Comparison of ENCODE assay signal across 8 cellular contexts in genomic region chr3:43287514-43287913, GRCh38. TPM values are rescaled to one million over a fixed set of nuclear protein-coding genes. Genes with fewer than 3 reads are reported as not detected.
DNase-seq lines count a peak whose midpoint lies in the region; ATAC-seq and TF ChIP-seq lines count a peak whose summit lies in the region.

No MANE protein-coding gene starts in this region.

- ATAC-seq in CD8-positive, alpha-beta T cell = no peak
- no peak for ATAC-seq in HG03025 (IDR thresholded peaks at IDR 0.05; ENCODE audit: low FRiP score, unreplicated experiment)
- ATAC-seq in GM19351 (IDR thresholded peaks at IDR 0.05; ENCODE audit: unreplicated experiment) = no peak
- ATAC-seq in HG02870 (IDR thresholded peaks at IDR 0.05; ENCODE audit: unreplicated experiment) = no peak

- peaks cover 43% of the 10 kb centered on the region for H3K4me1 Mint-ChIP-seq in CD8-positive, alpha-beta T cell (ENCODE audit: low read depth)
- H3K4me1 Mint-ChIP-seq in neural crest cell = peaks cover 47% of the 10 kb centered on the region

- peak overlapping the region; percentile 73 for H3K9ac ChIP-seq in MM.1S (ENCODE audit: low read length)

- H2AFZ ChIP-seq in MM.1S (ENCODE audit: low read length) = no peak overlapping the region

- no peaks in the 10 kb centered on the region for H3K9me3 Mint-ChIP-seq in CD8-positive, alpha-beta T cell
- no peaks in the 10 kb centered on the region for H3K9me3 Mint-ChIP-seq in neural crest cell

- DNase-seq in CD8-positive, alpha-beta T cell = no peak
- DNase-seq in MM.1S = peak; percentile 23
- DNase-seq in neural crest cell (ENCODE audit: low read depth, low spot score) = no peak
- DNase-seq in NCI-H1417 (lab: John Stamatoyannopoulos, UW) = no peak

- no peaks in the 10 kb centered on the region for H3K9me2 ChIP-seq in MM.1S (replicated peaks; ENCODE audit: insufficient read depth, low read length)

- no peaks in the 10 kb centered on the region for H3K27me3 ChIP-seq in CD8-positive, alpha-beta T cell (ENCODE audit: insufficient read depth, low read length)
- no peaks in the 10 kb centered on the region for H3K27me3 ChIP-seq in MM.1S (replicated peaks; ENCODE audit: insufficient read depth, low read length)
- peaks cover 8% of the 10 kb centered on the region for H3K27me3 ChIP-seq in ectodermal cell (ENCODE audit: control insufficient read depth, insufficient read depth, low read length, poor library complexity, severe bottlenecking)

- no peaks in the 10 kb centered on the region for H3K36me3 ChIP-seq in CD8-positive, alpha-beta T cell (ENCODE audit: insufficient read depth, low read length)
- H3K36me3 ChIP-seq in MM.1S (replicated peaks; ENCODE audit: insufficient read depth, low read length) = no peaks in the 10 kb centered on the region
- no peaks in the 10 kb centered on the region for H3K36me3 ChIP-seq in ectodermal cell (ENCODE audit: control insufficient read depth, insufficient read depth, low read length)

- H3K27ac Mint-ChIP-seq in CD8-positive, alpha-beta T cell = peak overlapping the region; percentile 99
- H3K27ac Mint-ChIP-seq in neural crest cell (ENCODE audit: unreplicated experiment) = no peak overlapping the region

- intact Hi-C loops in CD8-positive, alpha-beta T cell (cut with DNase I, micrococcal nuclease) = loop anchor here (1.0 to 10.0 kb wide), 13 partner anchors 8 to 405 kb away; partner anchors contain the start of genes POMGNT2 (in 2 of the 2), ABHD5 (in 1 of the 2) and ANO10 (in 1 of the 2)

- H3F3A ChIP-seq in MM.1S (ENCODE audit: insufficient read depth, low read length) = peaks cover 4% of the 10 kb centered on the region; the same call in 1 of the 2 replicates

- CTCF ChIA-PET in CD8-positive, alpha-beta T cell (lab: Charles Lee) = interaction anchor here (0.9 to 3.7 kb wide), 4 partner anchors 60 to 125 kb away, joined by 3 to 27 read pairs (median 12); no protein-coding TSS in a partner anchor

- peak overlapping the region; percentile 78 for H3K27ac ChIP-seq in CD8-positive, alpha-beta T cell (ENCODE audit: low read depth, low read length)
- H3K27ac ChIP-seq in MM.1S (ENCODE audit: low read length) (peak overlapping the region; percentile 44; the same call in 1 of the 2 replicates), ectodermal cell (ENCODE audit: insufficient read depth, low read depth, low read length, poor library complexity, severe bottlenecking) (no peak overlapping the region)

- no peak for TF ChIP-seq CTCF in CD8-positive, alpha-beta T cell (IDR thresholded peaks at IDR 0.05)
- TF ChIP-seq CTCF in MM.1S (IDR thresholded peaks at IDR 0.05; ENCODE audit: low read length) (no peak), neural crest cell (conservative IDR thresholded peaks at IDR 0.05) (no peak)

- peak overlapping the region; percentile 99 for H3K4me3 Mint-ChIP-seq in CD8-positive, alpha-beta T cell
- H3K4me3 Mint-ChIP-seq in neural crest cell = peak overlapping the region; percentile 96

- peak overlapping the region; percentile 70 for H3K4me3 ChIP-seq in CD8-positive, alpha-beta T cell (ENCODE audit: low read depth, low read length)
- H3K4me3 ChIP-seq in MM.1S (ENCODE audit: low read length) = peak overlapping the region; percentile 65
- H3K4me3 ChIP-seq in ectodermal cell (ENCODE audit: insufficient read depth, low read depth, low read length) = peak overlapping the region; percentile 63

- POLR2A ChIA-PET in CD8-positive, alpha-beta T cell (lab: Charles Lee) = interaction anchor here (0.7 to 3.7 kb wide), 6 partner anchors 9 to 125 kb away, joined by 3 to 48 read pairs (median 3); no protein-coding TSS in a partner anchor

- H3K4me2 ChIP-seq in MM.1S (ENCODE audit: low read depth, low read length) = peak overlapping the region; percentile 92

- no peaks in the 10 kb centered on the region for H3K9me3 ChIP-seq in CD8-positive, alpha-beta T cell (ENCODE audit: low read length)
- H3K9me3 ChIP-seq in MM.1S (replicated peaks; ENCODE audit: insufficient read depth, low read length) (no peaks in the 10 kb centered on the region), ectodermal cell (ENCODE audit: control insufficient read depth, low read length) (no peaks in the 10 kb centered on the region)

- H3K36me3 Mint-ChIP-seq in CD8-positive, alpha-beta T cell = peaks cover 51% of the 10 kb centered on the region
- no peaks in the 10 kb centered on the region for H3K36me3 Mint-ChIP-seq in neural crest cell (ENCODE audit: low read depth)

- peaks cover 39% of the 10 kb centered on the region for H3K4me1 ChIP-seq in CD8-positive, alpha-beta T cell (ENCODE audit: insufficient read depth, low read length)
- H3K4me1 ChIP-seq in MM.1S (ENCODE audit: low read length) = peaks cover 34% of the 10 kb centered on the region
- peaks cover 11% of the 10 kb centered on the region for H3K4me1 ChIP-seq in ectodermal cell (ENCODE audit: control insufficient read depth, insufficient read depth, low read length)

- H3K79me2 ChIP-seq in MM.1S (ENCODE audit: low read length) = peaks cover 56% of the 10 kb centered on the region

- 40 to 66% methylated on average over 2 to 3 of the region's 4 CpGs for WGBS in ectodermal cell, 2 experiments

- no peaks in the 10 kb centered on the region for H4K20me1 ChIP-seq in MM.1S (ENCODE audit: insufficient read depth, low read length)

- no peaks in the 10 kb centered on the region for H3K27me3 Mint-ChIP-seq in CD8-positive, alpha-beta T cell (ENCODE audit: low read depth)
- peaks cover 10% of the 10 kb centered on the region for H3K27me3 Mint-ChIP-seq in neural crest cell (ENCODE audit: low read depth)

RNA-seq across cellular contexts. Expression of gene SNRK, which starts 1.2 kb away (rescaled TPM):
- 100 to 1,000 TPM; 280 to 281 TPM for total RNA-seq in CD8-positive, alpha-beta T cell
- polyA plus RNA-seq in ectodermal cell (2013, experiment 1 of 4) = 14.3 TPM
- polyA plus RNA-seq in ectodermal cell (2013, experiment 2 of 4) = 16.5 TPM
- polyA plus RNA-seq in ectodermal cell (2013, experiment 3 of 4) = 14.1 TPM
- 14.7 TPM for polyA plus RNA-seq in ectodermal cell (2013, experiment 4 of 4)
- total RNA-seq in neural crest cell = 18.2 and 21.4 TPM in 2 replicates

Comparison
In these comparisons a context has a peak if more than half of its experiments do, and no peak if none do; other contexts are left out.
1. RNA of gene SNRK, which starts 1.2 kb away (total RNA-seq): 280 to 281 TPM in CD8-positive, alpha-beta T cell; 18.2 to 21.4 TPM in neural crest cell; every median in the first group is over 10 times any median in the second.
2. Peak in every context shown above with its lines, with median percentiles within 50 percentile points of each other: H3K4me3 ChIP-seq.